In genomic region chr5:179818746-179819295, GRCh38 we compare ENCODE assay signal across 1 cellular context.
A peak's percentile ranks its signal among the peaks of the same experiment; 100 is the strongest.
TF ChIP-seq lines count a peak whose summit lies in the region.

No MANE protein-coding gene starts in this region.

TF ChIP-seq in K562, 482 proteins besides CTCF, POLR2A, EP300 and RAD21 (continued from another document and continues in another):
- TF ChIP-seq IRF1 (CRISPR knock-in tag; IDR thresholded peaks at IDR 0.05; ENCODE audit: borderline replicate concordance) (no peak), ZNF280A (IDR thresholded peaks at IDR 0.05; ENCODE audit: low read depth, partially characterized antibody) (no peak), DEAF1 (CRISPR knock-in tag; IDR thresholded peaks at IDR 0.05) (no peak), ZNF511 (CRISPR knock-in tag; IDR thresholded peaks at IDR 0.05) (no peak), NBN (IDR thresholded peaks at IDR 0.05; ENCODE audit: low read depth) (0 out of 2 replicates have a peak, but pooled peaks have one; percentile 40), NONO (IDR thresholded peaks at IDR 0.05; ENCODE audit: low read depth in 2 of 2, low read length in 1 of 2) (peak in 1 of 2 experiments; percentile 68; a peak in 1 of 4 replicates), ATF3 (IDR thresholded peaks at IDR 0.05) (peak; percentile 96), ATF3 (CRISPR knock-in tag; conservative IDR thresholded peaks at IDR 0.05) (peak; percentile 94), HOXB6 (CRISPR knock-in tag; IDR thresholded peaks at IDR 0.05; ENCODE audit: borderline replicate concordance) (no peak), ZNF445 (CRISPR knock-in tag; IDR thresholded peaks at IDR 0.05; ENCODE audit: low read depth) (no peak), FOXJ3 (CRISPR knock-in tag; IDR thresholded peaks at IDR 0.05) (no peak), ESRRA (IDR thresholded peaks at IDR 0.05; ENCODE audit: borderline replicate concordance, low read depth) (peak; percentile 74), TFE3 (CRISPR knock-in tag; IDR thresholded peaks at IDR 0.05) (peak; percentile 82), TCFL5 (CRISPR knock-in tag; conservative IDR thresholded peaks at IDR 0.05) (no peak), CREBBP (IDR thresholded peaks at IDR 0.05; ENCODE audit: low read depth, low read length) (no peak), ZNF408 (CRISPR knock-in tag; IDR thresholded peaks at IDR 0.05; ENCODE audit: low read depth) (no peak), TSHZ1 (CRISPR knock-in tag; IDR thresholded peaks at IDR 0.05) (no peak), RBFOX2 (IDR thresholded peaks at IDR 0.05; ENCODE audit: low read depth, low read length) (peak; percentile 82), FOXK1 (CRISPR knock-in tag; IDR thresholded peaks at IDR 0.05; ENCODE audit: borderline replicate concordance) (peak; percentile 57; the same call in 1 of the 2 replicates), MTF1 (CRISPR knock-in tag; IDR thresholded peaks at IDR 0.05; ENCODE audit: borderline replicate concordance) (no peak), PCBP1 (IDR thresholded peaks at IDR 0.05; ENCODE audit: low read depth, low read length, poor library complexity, severe bottlenecking) (peak; percentile 99), JUNB (CRISPR knock-in tag; conservative IDR thresholded peaks at IDR 0.05) (0 out of 2 replicates have a peak, but pooled peaks have one; percentile 57), TAF7 (tag; IDR thresholded peaks at IDR 0.05) (no peak), STAG1 (CRISPR knock-in tag; IDR thresholded peaks at IDR 0.05; ENCODE audit: borderline replicate concordance) (no peak), CCNT2 (IDR thresholded peaks at IDR 0.05; ENCODE audit: borderline replicate concordance, extremely low read depth, insufficient read length, low read depth, low read length) (peak; percentile 99), MNT (conservative IDR thresholded peaks at IDR 0.05) (peak; percentile 91 to 94; a peak in 3 of 4 replicates), ZNF239 (CRISPR knock-in tag; IDR thresholded peaks at IDR 0.05) (no peak), SRSF1 (IDR thresholded peaks at IDR 0.05; ENCODE audit: low read depth, low read length) (no peak), L3MBTL2 (IDR thresholded peaks at IDR 0.05) (no peak), ZBTB8A (IDR thresholded peaks at IDR 0.05; ENCODE audit: partially characterized antibody) (no peak), ZNF592 (IDR thresholded peaks at IDR 0.05) (no peak; the same call in 1 of the 2 replicates), MAFK (IDR thresholded peaks at IDR 0.05; ENCODE audit: low read length) (peak; percentile 54), POLR2B (IDR thresholded peaks at IDR 0.05; ENCODE audit: low read depth, partially characterized antibody) (peak; percentile 41), CLOCK (CRISPR knock-in tag; IDR thresholded peaks at IDR 0.05; ENCODE audit: borderline replicate concordance) (no peak), ZNF76 (CRISPR knock-in tag; IDR thresholded peaks at IDR 0.05; ENCODE audit: borderline replicate concordance) (0 out of 2 replicates have a peak, but pooled peaks have one; percentile 16), HDGF (IDR thresholded peaks at IDR 0.05) (0 out of 2 replicates have a peak, but pooled peaks have one; percentile 17), XRCC3 (IDR thresholded peaks at IDR 0.05) (no peak), DACH1 (IDR thresholded peaks at IDR 0.05; ENCODE audit: partially characterized antibody) (peak; percentile 72), ZNF766 (CRISPR knock-in tag; conservative IDR thresholded peaks at IDR 0.05) (peak; percentile 41; the same call in 1 of the 2 replicates), SIN3A (IDR thresholded peaks at IDR 0.05; ENCODE audit: borderline replicate concordance in 2 of 2, control insufficient read depth in 1 of 2, low read depth in 2 of 2, low read length in 2 of 2) (peak; percentile 68 to 79; a peak in 1 of 4 replicates), MAFG (tag; conservative IDR thresholded peaks at IDR 0.05) (no peak; the same call in 1 of the 2 replicates), MYBL2 (IDR thresholded peaks at IDR 0.05; ENCODE audit: low read depth) (no peak), MYBL2 (CRISPR knock-in tag; IDR thresholded peaks at IDR 0.05; ENCODE audit: borderline replicate concordance) (no peak), NFE2 (IDR thresholded peaks at IDR 0.05; ENCODE audit: low read depth) (peak; percentile 91)
